8 cellular contexts compared by ENCODE assay signal in the genomic region with DNA sequence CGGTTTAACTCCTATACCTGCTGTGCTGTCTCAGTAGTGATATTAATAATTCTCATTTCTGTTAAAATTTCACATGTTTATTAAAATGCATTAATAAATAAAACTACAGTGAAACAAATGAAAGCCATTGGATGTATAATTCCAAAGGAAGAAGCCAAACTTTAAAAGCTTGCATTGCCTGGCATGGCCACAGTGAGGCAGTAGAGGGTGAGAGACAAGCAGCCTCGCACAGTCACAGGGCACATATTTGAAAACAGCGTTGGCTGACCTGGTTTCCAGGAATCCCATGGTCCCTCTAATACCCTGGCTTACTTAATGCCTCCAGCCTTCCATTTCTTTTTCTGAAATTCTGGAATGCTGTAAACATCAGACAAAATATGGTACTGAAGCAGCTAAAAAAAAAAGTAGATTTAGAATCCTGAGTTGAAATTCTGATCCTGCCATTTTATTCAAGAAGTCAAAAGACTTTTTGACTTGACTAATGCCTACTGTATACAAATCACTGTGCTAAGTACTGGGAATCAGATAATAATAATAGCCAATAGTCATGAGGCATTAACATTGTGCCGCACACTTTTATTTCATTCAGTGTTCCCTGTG. TPM values are rescaled to one million over a fixed set of nuclear protein-coding genes. Genes with fewer than 3 reads are reported as not detected.
DNase-seq lines count a peak whose midpoint lies in the region; TF ChIP-seq lines count a peak whose summit lies in the region.

No MANE protein-coding gene starts in this region.

- TF ChIP-seq CTCF in fibroblast of lung (conservative IDR thresholded peaks at IDR 0.05 in 1 of 2, IDR thresholded peaks at IDR 0.05 in 1 of 2; ENCODE audit: low read depth in 1 of 2, low read length in 2 of 2) = peak; percentile 91 to 97
- peak; percentile 90 for TF ChIP-seq CTCF in neutrophil (IDR thresholded peaks at IDR 0.05)
- peak; percentile 60 to 70 (median 65) for TF ChIP-seq CTCF in uterus (IDR thresholded peaks at IDR 0.05)

- H3K4me3 ChIP-seq in fibroblast of lung (replicated peaks in 1 of 4; ENCODE audit: control extremely low read depth in 1 of 4, insufficient read depth in 1 of 4, low read depth in 3 of 4, low read length in 4 of 4) (no peak overlapping the region), neutrophil (ENCODE audit: low read depth in 1 of 2, low read length in 1 of 2) (no peak overlapping the region), uterus (no peak overlapping the region)

- no peaks in the 10 kb centered on the region for H3K36me3 ChIP-seq in fibroblast of lung (ENCODE audit: control insufficient read depth, insufficient read depth, low read length)
- H3K36me3 ChIP-seq in neutrophil = no peaks in the 10 kb centered on the region
- no peaks in the 10 kb centered on the region for H3K36me3 ChIP-seq in uterus

- H3K4me2 ChIP-seq in fibroblast of lung (ENCODE audit: extremely low read depth, insufficient read depth, low read length) = no peak overlapping the region

- H2AFZ ChIP-seq in fibroblast of lung (ENCODE audit: low read length) = no peak overlapping the region

- no peaks in the 10 kb centered on the region for H3K4me1 ChIP-seq in fibroblast of lung (ENCODE audit: control insufficient read depth, extremely low read depth, insufficient read depth, low read length)
- peaks cover 10 to 17% of the 10 kb centered on the region in 2 experiments for H3K4me1 ChIP-seq in neutrophil (ENCODE audit: control insufficient read depth in 1 of 2, insufficient read depth in 1 of 2, low read depth in 1 of 2, low read length in 1 of 2)
- H3K4me1 ChIP-seq in uterus = no peaks in the 10 kb centered on the region

- DNase-seq in COLO668 (lab: John Stamatoyannopoulos, UW; ENCODE audit: unreplicated experiment) (peak; percentile 71), HPDE6-E6E7 (ENCODE audit: extremely low spot score) (peak; percentile 51), OCI-M1 (lab: John Stamatoyannopoulos, UW) (peak; percentile 86), fibroblast of lung (ENCODE audit: low read depth in 2 of 2) (peak; percentile 61 to 67), uterus (peak; percentile 59 to 65), occipital lobe (lab: John Stamatoyannopoulos, UW) (no peak)
- DNase-seq in activated T-cell treated with anti-CD3 and anti-CD28 coated beads, Interleukin-2, amount 50 U/mL, for 48 hours = peak; percentile 82 to 85

- no peak overlapping the region for H3K9ac ChIP-seq in fibroblast of lung (ENCODE audit: insufficient read depth, low read length)

- H3K9me3 ChIP-seq in fibroblast of lung (ENCODE audit: control insufficient read depth, insufficient read depth, low read depth, low read length) (no peaks in the 10 kb centered on the region), neutrophil (no peaks in the 10 kb centered on the region), uterus (no peaks in the 10 kb centered on the region)

- H3K27ac ChIP-seq in fibroblast of lung (ENCODE audit: insufficient read depth, low read length) (no peak overlapping the region), neutrophil (no peak overlapping the region), uterus (no peak overlapping the region)

- H4K20me1 ChIP-seq in fibroblast of lung (ENCODE audit: control insufficient read depth, extremely low read depth, insufficient read depth, low read length) = no peaks in the 10 kb centered on the region

- H3K79me2 ChIP-seq in fibroblast of lung (ENCODE audit: control insufficient read depth, insufficient read depth, low read length) = no peaks in the 10 kb centered on the region

- H3K27me3 ChIP-seq in fibroblast of lung (ENCODE audit: control insufficient read depth, insufficient read depth, low read length) = peaks cover 4% of the 10 kb centered on the region
- H3K27me3 ChIP-seq in neutrophil = no peaks in the 10 kb centered on the region
- H3K27me3 ChIP-seq in uterus = no peaks in the 10 kb centered on the region

- TF ChIP-seq POLR2A in uterus (IDR thresholded peaks at IDR 0.05) = no peak

- intact Hi-C loops in uterus (cut with DNase I; ENCODE audit: low total_unique reads) = no loop called here

RNA-seq across cellular contexts. Expression of gene RNASEL, which starts 6.7 kb away (rescaled TPM):
- total RNA-seq in fibroblast of lung (9.0 and 9.6 TPM in 2 replicates), uterus (10 to 100 TPM in 1 of 4 donors, 1 to 10 TPM in 3; 4.1 to 13.4 (median 6.9) TPM), occipital lobe (4.1 TPM)
- polyA plus RNA-seq in fibroblast of lung = 4.0 and 6.1 TPM in 2 replicates
- polyA plus RNA-seq in fibroblast of lung (2012) = 3.1 and 4.7 TPM in 2 replicates
- polyA minus RNA-seq in fibroblast of lung (ENCODE audit: low replicate concordance) = 0.74 and 1.0 TPM in 2 replicates

RNA-seq across cellular contexts. Expression of gene RGS16, which starts 8.4 kb away (rescaled TPM):
- total RNA-seq in fibroblast of lung (0.33 and 0.77 TPM in 2 replicates), uterus (1 to 10 TPM in 3 of 4 donors, not detected in 1; 1.2 to 3.9 (median 3.5) TPM), occipital lobe (1.6 TPM)
- 0.09 and 0.17 TPM in 2 replicates for polyA plus RNA-seq in fibroblast of lung
- polyA plus RNA-seq in fibroblast of lung (2012) = 0.15 and 0.20 TPM in 2 replicates
- not detected in 2 replicates for polyA minus RNA-seq in fibroblast of lung (ENCODE audit: low replicate concordance)
